Comparison of ENCODE assay signal across 41 cellular contexts in the genomic region with DNA sequence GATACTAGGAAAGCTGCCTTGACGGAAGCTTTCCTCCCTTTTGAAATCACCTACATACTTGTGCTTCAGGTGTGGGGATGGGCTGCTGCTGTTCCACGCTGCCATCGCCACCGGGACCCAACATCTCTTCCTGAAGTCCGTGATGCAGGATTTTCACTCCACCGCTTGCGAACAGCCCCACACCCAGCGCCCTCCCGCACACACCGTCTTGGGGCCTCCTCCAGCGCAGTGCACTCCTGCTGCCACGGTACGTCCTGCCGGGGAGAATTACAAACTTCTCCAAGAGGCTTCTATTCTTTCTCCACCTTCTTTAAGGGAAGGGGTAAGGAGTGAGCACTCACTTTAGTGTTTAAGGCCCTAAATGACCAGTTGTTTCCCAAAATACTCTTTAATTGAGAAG. TPM values are rescaled to one million over a fixed set of nuclear protein-coding genes. Genes with fewer than 3 reads are reported as not detected.
"Had no signal": no experiment of that assay in that cellular context is flagged by ENCODE, and none has a peak within 500 bp of the region (broad histone marks: within the 10 kb centered on the region; RNA-seq: fewer than 3 reads in every experiment).

No MANE protein-coding gene starts in this region.

- H3K27ac ChIP-seq: adrenal gland, ascending aorta, body of pancreas, brain microvascular endothelial cell, breast epithelium, cardiac muscle cell had no signal

- ATAC-seq: activated naive CD4-positive, alpha-beta T cell treated with anti-CD3 and anti-CD28 coated beads, Interleukin-2, amount 50 U/mL, for 72 hours; activated naive CD8-positive, alpha-beta T cell treated with anti-CD3 and anti-CD28 coated beads, Interleukin-2, amount 50 U/mL, for 24 hours; activated T-cell treated with anti-CD3 and anti-CD28 coated beads, Interleukin-2, amount 50 U/mL, for 4 hours; activated T-cell treated with anti-CD3 and anti-CD28 coated beads, Interleukin-2, amount 50 U/mL, for 72 hours; activated T-helper 17 cell treated with anti-CD3 and anti-CD28 coated beads, Interleukin-2, amount 50 U/mL, for 72 hours; body of pancreas had no signal

- H3K27ac Mint-ChIP-seq: activated naive CD4-positive, alpha-beta T cell treated with anti-CD3 and anti-CD28 coated beads for 36 hours; activated naive CD4-positive, alpha-beta T cell treated with anti-CD3 and anti-CD28 coated beads, Interleukin-2, amount 10 ng/mL, durations not matched to agents 7 days and 5 days; activated naive CD4-positive, alpha-beta T cell treated with anti-CD3 and anti-CD28 coated beads, Interleukin-2, amount 50 U/mL, for 24 hours; activated naive CD4-positive, alpha-beta T cell treated with anti-CD3 and anti-CD28 coated beads, Interleukin-2, amount 50 U/mL, for 72 hours; activated naive CD8-positive, alpha-beta T cell; activated naive CD8-positive, alpha-beta T cell treated with anti-CD3 and anti-CD28 coated beads for 36 hours; activated naive CD8-positive, alpha-beta T cell treated with anti-CD3 and anti-CD28 coated beads, Interleukin-2, amount 10 ng/mL, durations not matched to agents 7 days and 5 days; activated naive CD8-positive, alpha-beta T cell treated with anti-CD3 and anti-CD28 coated beads, Interleukin-2, amount 50 U/mL, for 24 hours; activated T-cell treated with anti-CD3 and anti-CD28 coated beads, Interleukin-2, amount 50 U/mL, for 24 hours; activated T-cell treated with anti-CD3 and anti-CD28 coated beads, Interleukin-2, amount 50 U/mL, for 72 hours; activated T-helper 1 cell treated with anti-CD3 and anti-CD28 coated beads, Interleukin-12 subunit alpha, Interleukin-12 subunit beta, Interleukin-2, Interleukin-4 antibody, amounts not matched to agents 30 ng/mL and 10 ng/mL and 1 ng/mL, durations not matched to agents 14 hours and 24 hours and 36 hours; activated T-helper 17 cell treated with anti-CD3 and anti-CD28 coated beads, Interleukin-2, amount 50 U/mL, for 72 hours; activated T-helper 2 cell treated with anti-CD3 and anti-CD28 coated beads, Interferon-gamma antibody, Interleukin-2, Interleukin-4, amounts not matched to agents 10 μg/mL and 5 μg/mL and 100 μg/mL, durations not matched to agents 14 hours and 24 hours and 36 hours; brain had no signal

- H3K27me3 ChIP-seq: adrenal gland, ascending aorta, body of pancreas, brain microvascular endothelial cell, breast epithelium, cardiac muscle cell had no signal

- H3K36me3 ChIP-seq: adrenal gland, ascending aorta, brain microvascular endothelial cell, breast epithelium, cardiac muscle cell had no signal

- DNase-seq: activated effector memory CD4-positive, alpha-beta T cell treated with anti-CD3 and anti-CD28 coated beads, Interleukin-2, amount 50 U/mL, for 16 hours; activated effector memory CD4-positive, alpha-beta T cell treated with Interleukin-2 at 50 U/mL for 16 hours; activated gamma-delta T cell; activated gamma-delta T cell treated with Interleukin-2 at 50 U/mL for 16 hours; activated naive CD4-positive, alpha-beta T cell; activated naive CD4-positive, alpha-beta T cell treated with anti-CD3 and anti-CD28 coated beads for 36 hours; activated naive CD4-positive, alpha-beta T cell treated with anti-CD3 and anti-CD28 coated beads, Interleukin-2, amount 10 ng/mL, durations not matched to agents 7 days and 5 days; activated naive CD4-positive, alpha-beta T cell treated with anti-CD3 and anti-CD28 coated beads, Interleukin-2, amount 50 U/mL, for 16 hours; activated naive CD4-positive, alpha-beta T cell treated with Interleukin-2 at 50 U/mL for 16 hours; activated naive CD8-positive, alpha-beta T cell treated with anti-CD3 and anti-CD28 coated beads for 36 hours; activated naive CD8-positive, alpha-beta T cell treated with anti-CD3 and anti-CD28 coated beads, Interleukin-2, amount 10 ng/mL, durations not matched to agents 7 days and 5 days; activated naive CD8-positive, alpha-beta T cell treated with anti-CD3 and anti-CD28 coated beads, Interleukin-2, amount 50 U/mL, for 24 hours; activated T-cell treated with anti-CD3 and anti-CD28 coated beads, Interleukin-2, amount 50 U/mL, for 1 hour; activated T-cell treated with anti-CD3 and anti-CD28 coated beads, Interleukin-2, amount 50 U/mL, for 24 hours; activated T-cell treated with anti-CD3 and anti-CD28 coated beads, Interleukin-2, amount 50 U/mL, for 4 hours; activated T-cell treated with anti-CD3 and anti-CD28 coated beads, Interleukin-2, amount 50 U/mL, for 48 hours; activated T-cell treated with anti-CD3 and anti-CD28 coated beads, Interleukin-2, amount 50 U/mL, for 72 hours; adrenal gland; amniotic stem cell; amygdala; anterior cingulate cortex; aorta; body of pancreas; brain microvascular endothelial cell; caudate nucleus; central memory CD4-positive, alpha-beta T cell; cerebellar nuclear complex had no signal

- H3K9me3 ChIP-seq: adrenal gland, ascending aorta, body of pancreas, breast epithelium had no signal

- H3K27me3 Mint-ChIP-seq: activated naive CD4-positive, alpha-beta T cell treated with anti-CD3 and anti-CD28 coated beads, Interleukin-2, amount 10 ng/mL, durations not matched to agents 7 days and 5 days; activated naive CD8-positive, alpha-beta T cell; activated T-cell treated with anti-CD3 and anti-CD28 coated beads, Interleukin-2, amount 50 U/mL, for 24 hours; activated T-helper 17 cell treated with anti-CD3 and anti-CD28 coated beads, Interleukin-2, amount 50 U/mL, for 72 hours; central memory CD8-positive, alpha-beta T cell had no signal

- H3K9me3 Mint-ChIP-seq: activated naive CD4-positive, alpha-beta T cell treated with anti-CD3 and anti-CD28 coated beads for 36 hours; activated naive CD4-positive, alpha-beta T cell treated with anti-CD3 and anti-CD28 coated beads, Interleukin-2, amount 10 ng/mL, durations not matched to agents 7 days and 5 days; activated naive CD4-positive, alpha-beta T cell treated with anti-CD3 and anti-CD28 coated beads, Interleukin-2, amount 50 U/mL, for 24 hours; activated naive CD4-positive, alpha-beta T cell treated with anti-CD3 and anti-CD28 coated beads, Interleukin-2, amount 50 U/mL, for 72 hours; activated naive CD8-positive, alpha-beta T cell treated with anti-CD3 and anti-CD28 coated beads for 36 hours; activated naive CD8-positive, alpha-beta T cell treated with anti-CD3 and anti-CD28 coated beads, Interleukin-2, amount 10 ng/mL, durations not matched to agents 7 days and 5 days; activated naive CD8-positive, alpha-beta T cell treated with anti-CD3 and anti-CD28 coated beads, Interleukin-2, amount 50 U/mL, for 24 hours; activated T-cell treated with anti-CD3 and anti-CD28 coated beads, Interleukin-2, amount 50 U/mL, for 24 hours; activated T-cell treated with anti-CD3 and anti-CD28 coated beads, Interleukin-2, amount 50 U/mL, for 4 hours; activated T-cell treated with anti-CD3 and anti-CD28 coated beads, Interleukin-2, amount 50 U/mL, for 72 hours; activated T-helper 1 cell treated with anti-CD3 and anti-CD28 coated beads, Interleukin-12 subunit alpha, Interleukin-12 subunit beta, Interleukin-2, Interleukin-4 antibody, amounts not matched to agents 30 ng/mL and 10 ng/mL and 1 ng/mL, durations not matched to agents 14 hours and 24 hours and 36 hours; activated T-helper 17 cell treated with anti-CD3 and anti-CD28 coated beads, Interleukin-2, amount 50 U/mL, for 72 hours; activated T-helper 2 cell treated with anti-CD3 and anti-CD28 coated beads, Interferon-gamma antibody, Interleukin-2, Interleukin-4, amounts not matched to agents 10 μg/mL and 5 μg/mL and 100 μg/mL, durations not matched to agents 14 hours and 24 hours and 36 hours; central memory CD8-positive, alpha-beta T cell had no signal

- H3K4me1 Mint-ChIP-seq: activated naive CD4-positive, alpha-beta T cell treated with anti-CD3 and anti-CD28 coated beads, Interleukin-2, amount 10 ng/mL, durations not matched to agents 7 days and 5 days; activated naive CD4-positive, alpha-beta T cell treated with anti-CD3 and anti-CD28 coated beads, Interleukin-2, amount 50 U/mL, for 24 hours; activated naive CD8-positive, alpha-beta T cell treated with anti-CD3 and anti-CD28 coated beads for 36 hours; activated naive CD8-positive, alpha-beta T cell treated with anti-CD3 and anti-CD28 coated beads, Interleukin-2, amount 10 ng/mL, durations not matched to agents 7 days and 5 days; activated naive CD8-positive, alpha-beta T cell treated with anti-CD3 and anti-CD28 coated beads, Interleukin-2, amount 50 U/mL, for 24 hours; activated T-helper 17 cell treated with anti-CD3 and anti-CD28 coated beads, Interleukin-2, amount 50 U/mL, for 72 hours; brain had no signal

- H3K4me1 ChIP-seq: adrenal gland, ascending aorta, body of pancreas, breast epithelium had no signal

- H3K36me3 Mint-ChIP-seq: activated naive CD4-positive, alpha-beta T cell treated with anti-CD3 and anti-CD28 coated beads, Interleukin-2, amount 10 ng/mL, durations not matched to agents 7 days and 5 days; activated naive CD4-positive, alpha-beta T cell treated with anti-CD3 and anti-CD28 coated beads, Interleukin-2, amount 50 U/mL, for 24 hours; activated naive CD4-positive, alpha-beta T cell treated with anti-CD3 and anti-CD28 coated beads, Interleukin-2, amount 50 U/mL, for 72 hours; activated naive CD8-positive, alpha-beta T cell; activated naive CD8-positive, alpha-beta T cell treated with anti-CD3 and anti-CD28 coated beads for 36 hours; activated naive CD8-positive, alpha-beta T cell treated with anti-CD3 and anti-CD28 coated beads, Interleukin-2, amount 10 ng/mL, durations not matched to agents 7 days and 5 days; brain had no signal

- H3K4me3 ChIP-seq: adrenal gland, ascending aorta, body of pancreas, breast epithelium, cardiac muscle cell had no signal

- FAIRE-seq: astrocyte, bronchial epithelial cell had no signal

- H3K4me3 Mint-ChIP-seq: activated naive CD4-positive, alpha-beta T cell treated with anti-CD3 and anti-CD28 coated beads for 36 hours; activated naive CD4-positive, alpha-beta T cell treated with anti-CD3 and anti-CD28 coated beads, Interleukin-2, amount 10 ng/mL, durations not matched to agents 7 days and 5 days; activated naive CD4-positive, alpha-beta T cell treated with anti-CD3 and anti-CD28 coated beads, Interleukin-2, amount 50 U/mL, for 24 hours; activated naive CD8-positive, alpha-beta T cell; activated naive CD8-positive, alpha-beta T cell treated with anti-CD3 and anti-CD28 coated beads for 36 hours; activated naive CD8-positive, alpha-beta T cell treated with anti-CD3 and anti-CD28 coated beads, Interleukin-2, amount 10 ng/mL, durations not matched to agents 7 days and 5 days; activated naive CD8-positive, alpha-beta T cell treated with anti-CD3 and anti-CD28 coated beads, Interleukin-2, amount 50 U/mL, for 24 hours; activated T-cell treated with anti-CD3 and anti-CD28 coated beads, Interleukin-2, amount 50 U/mL, for 24 hours; activated T-cell treated with anti-CD3 and anti-CD28 coated beads, Interleukin-2, amount 50 U/mL, for 4 hours; activated T-cell treated with anti-CD3 and anti-CD28 coated beads, Interleukin-2, amount 50 U/mL, for 72 hours; activated T-helper 1 cell treated with anti-CD3 and anti-CD28 coated beads, Interleukin-12 subunit alpha, Interleukin-12 subunit beta, Interleukin-2, Interleukin-4 antibody, amounts not matched to agents 30 ng/mL and 10 ng/mL and 1 ng/mL, durations not matched to agents 14 hours and 24 hours and 36 hours; activated T-helper 17 cell treated with anti-CD3 and anti-CD28 coated beads, Interleukin-2, amount 50 U/mL, for 72 hours; brain; central memory CD8-positive, alpha-beta T cell had no signal

RNA-seq across cellular contexts. Expression of gene HRH4, which starts 58.2 kb away (rescaled TPM):
- total RNA-seq: activated naive CD4-positive, alpha-beta T cell treated with anti-CD3 and anti-CD28 coated beads for 36 hours; activated naive CD4-positive, alpha-beta T cell treated with anti-CD3 and anti-CD28 coated beads, Interleukin-2, amount 50 U/mL, for 72 hours; activated naive CD8-positive, alpha-beta T cell treated with anti-CD3 and anti-CD28 coated beads for 36 hours; ascending aorta; body of pancreas; chondrocyte had no signal
- polyA plus RNA-seq: cardiac muscle cell had no signal
